ENCODE assay signal across 1 cellular context in the genomic region with DNA sequence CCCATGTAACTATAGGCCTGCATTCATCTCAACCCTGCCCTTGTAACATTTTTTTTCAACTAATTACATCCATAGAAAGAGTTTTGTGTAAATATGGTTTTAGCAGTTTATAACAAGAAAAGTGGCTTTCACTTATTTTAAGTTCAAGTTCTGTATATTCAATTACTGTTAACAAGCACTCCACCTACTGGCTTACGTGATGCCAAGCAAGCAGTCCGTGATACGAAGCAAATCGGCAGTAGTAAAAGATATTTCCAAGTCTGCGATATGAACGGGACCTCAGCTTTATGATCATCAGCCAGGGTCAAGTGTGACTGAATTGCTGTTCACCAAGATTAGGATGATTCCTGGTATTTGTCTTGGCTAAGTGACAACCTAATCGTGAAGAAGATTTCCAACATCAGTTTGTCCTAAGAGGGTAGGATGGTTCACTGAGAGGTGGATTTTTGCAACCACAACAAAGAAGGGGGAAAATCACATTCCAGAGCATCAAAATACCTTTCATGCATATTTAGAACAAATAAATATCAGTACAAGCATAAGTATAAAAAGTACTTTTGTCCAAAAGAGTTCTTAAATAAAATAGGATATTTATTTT.
A peak's percentile ranks its signal among the peaks of the same experiment; 100 is the strongest.
TF ChIP-seq lines count a peak whose summit lies in the region.

No MANE protein-coding gene starts in this region.

TF ChIP-seq in HepG2, 621 proteins besides CTCF, POLR2A, EP300 and RAD21 (continued from another document and continues in another):
- TF ChIP-seq, protein P1, sequence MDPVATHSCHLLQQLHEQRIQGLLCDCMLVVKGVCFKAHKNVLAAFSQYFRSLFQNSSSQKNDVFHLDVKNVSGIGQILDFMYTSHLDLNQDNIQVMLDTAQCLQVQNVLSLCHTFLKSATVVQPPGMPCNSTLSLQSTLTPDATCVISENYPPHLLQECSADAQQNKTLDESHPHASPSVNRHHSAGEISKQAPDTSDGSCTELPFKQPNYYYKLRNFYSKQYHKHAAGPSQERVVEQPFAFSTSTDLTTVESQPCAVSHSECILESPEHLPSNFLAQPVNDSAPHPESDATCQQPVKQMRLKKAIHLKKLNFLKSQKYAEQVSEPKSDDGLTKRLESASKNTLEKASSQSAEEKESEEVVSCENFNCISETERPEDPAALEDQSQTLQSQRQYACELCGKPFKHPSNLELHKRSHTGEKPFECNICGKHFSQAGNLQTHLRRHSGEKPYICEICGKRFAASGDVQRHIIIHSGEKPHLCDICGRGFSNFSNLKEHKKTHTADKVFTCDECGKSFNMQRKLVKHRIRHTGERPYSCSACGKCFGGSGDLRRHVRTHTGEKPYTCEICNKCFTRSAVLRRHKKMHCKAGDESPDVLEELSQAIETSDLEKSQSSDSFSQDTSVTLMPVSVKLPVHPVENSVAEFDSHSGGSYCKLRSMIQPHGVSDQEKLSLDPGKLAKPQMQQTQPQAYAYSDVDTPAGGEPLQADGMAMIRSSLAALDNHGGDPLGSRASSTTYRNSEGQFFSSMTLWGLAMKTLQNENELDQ (CRISPR knock-in tag; IDR thresholded peaks at IDR 0.05; ENCODE audit: borderline replicate concordance): no peak
- TF ChIP-seq ZNF572 (CRISPR knock-in tag; IDR thresholded peaks at IDR 0.05) (no peak), ZNF251 (CRISPR knock-in tag; IDR thresholded peaks at IDR 0.05) (no peak), NCOA1 (CRISPR knock-in tag; IDR thresholded peaks at IDR 0.05) (no peak), ZNF850 (CRISPR knock-in tag; conservative IDR thresholded peaks at IDR 0.05) (no peak), SOX5 (CRISPR knock-in tag; IDR thresholded peaks at IDR 0.05; ENCODE audit: borderline replicate concordance) (no peak), SUZ12 (IDR thresholded peaks at IDR 0.05; ENCODE audit: low read depth, low read length) (no peak), MIXL1 (CRISPR knock-in tag; IDR thresholded peaks at IDR 0.05) (peak; percentile 77; the same call in 1 of the 2 replicates), FOXP4 (CRISPR knock-in tag; IDR thresholded peaks at IDR 0.05) (no peak), ZFX (CRISPR knock-in tag; IDR thresholded peaks at IDR 0.05; ENCODE audit: low read depth) (no peak), THAP9 (CRISPR knock-in tag; IDR thresholded peaks at IDR 0.05; ENCODE audit: borderline replicate concordance) (no peak), TARDBP (CRISPR knock-in tag; IDR thresholded peaks at IDR 0.05) (0 out of 2 replicates have a peak, but pooled peaks have one; percentile 30), ZNF670 (CRISPR knock-in tag; IDR thresholded peaks at IDR 0.05; ENCODE audit: borderline replicate concordance) (no peak), IRX3 (CRISPR knock-in tag; IDR thresholded peaks at IDR 0.05; ENCODE audit: borderline replicate concordance, low read depth) (no peak), KLF16 (CRISPR knock-in tag; IDR thresholded peaks at IDR 0.05) (0 out of 4 replicates have a peak, but pooled peaks of 1 of the 2 experiments have one; percentile 35), ZBTB1 (CRISPR knock-in tag; IDR thresholded peaks at IDR 0.05; ENCODE audit: borderline replicate concordance) (no peak), STAG1 (CRISPR knock-in tag; IDR thresholded peaks at IDR 0.05) (peak; percentile 90), MXD3 (CRISPR knock-in tag; IDR thresholded peaks at IDR 0.05) (no peak), ZNF30 (CRISPR knock-in tag; IDR thresholded peaks at IDR 0.05) (no peak), MTF2 (CRISPR knock-in tag; IDR thresholded peaks at IDR 0.05; ENCODE audit: borderline replicate concordance) (no peak), TSC22D2 (CRISPR knock-in tag; IDR thresholded peaks at IDR 0.05; ENCODE audit: borderline replicate concordance) (no peak), ZNF883 (CRISPR knock-in tag; IDR thresholded peaks at IDR 0.05; ENCODE audit: not compliant biosample characterization) (no peak), SMC3 (IDR thresholded peaks at IDR 0.05; ENCODE audit: low read length) (peak; percentile 80)
- TF ChIP-seq, protein P2, sequence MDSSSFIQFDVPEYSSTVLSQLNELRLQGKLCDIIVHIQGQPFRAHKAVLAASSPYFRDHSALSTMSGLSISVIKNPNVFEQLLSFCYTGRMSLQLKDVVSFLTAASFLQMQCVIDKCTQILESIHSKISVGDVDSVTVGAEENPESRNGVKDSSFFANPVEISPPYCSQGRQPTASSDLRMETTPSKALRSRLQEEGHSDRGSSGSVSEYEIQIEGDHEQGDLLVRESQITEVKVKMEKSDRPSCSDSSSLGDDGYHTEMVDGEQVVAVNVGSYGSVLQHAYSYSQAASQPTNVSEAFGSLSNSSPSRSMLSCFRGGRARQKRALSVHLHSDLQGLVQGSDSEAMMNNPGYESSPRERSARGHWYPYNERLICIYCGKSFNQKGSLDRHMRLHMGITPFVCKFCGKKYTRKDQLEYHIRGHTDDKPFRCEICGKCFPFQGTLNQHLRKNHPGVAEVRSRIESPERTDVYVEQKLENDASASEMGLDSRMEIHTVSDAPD (CRISPR knock-in tag; IDR thresholded peaks at IDR 0.05): no peak
- TF ChIP-seq, protein P3, sequence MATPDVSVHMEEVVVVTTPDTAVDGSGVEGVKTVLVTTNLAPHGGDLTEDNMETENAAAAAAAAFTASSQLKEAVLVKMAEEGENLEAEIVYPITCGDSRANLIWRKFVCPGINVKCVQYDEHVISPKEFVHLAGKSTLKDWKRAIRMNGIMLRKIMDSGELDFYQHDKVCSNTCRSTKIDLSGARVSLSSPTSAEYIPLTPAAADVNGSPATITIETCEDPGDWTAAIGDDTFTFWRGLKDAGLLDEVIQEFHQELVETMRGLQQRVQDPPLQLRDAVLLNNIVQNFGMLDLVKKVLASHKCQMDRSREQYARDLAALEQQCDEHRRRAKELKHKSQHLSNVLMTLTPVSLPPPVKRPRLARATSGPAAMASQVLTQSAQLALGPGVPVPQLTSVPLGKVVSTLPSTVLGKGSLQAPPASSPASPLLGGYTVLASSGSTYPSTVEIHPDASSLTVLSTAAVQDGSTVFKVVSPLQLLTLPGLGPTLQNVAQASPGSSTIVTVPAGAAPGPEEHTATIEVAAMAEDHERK (CRISPR knock-in tag; IDR thresholded peaks at IDR 0.05; ENCODE audit: low read depth): 0 out of 2 replicates have a peak, but pooled peaks have one; percentile 11
- TF ChIP-seq, protein P4, sequence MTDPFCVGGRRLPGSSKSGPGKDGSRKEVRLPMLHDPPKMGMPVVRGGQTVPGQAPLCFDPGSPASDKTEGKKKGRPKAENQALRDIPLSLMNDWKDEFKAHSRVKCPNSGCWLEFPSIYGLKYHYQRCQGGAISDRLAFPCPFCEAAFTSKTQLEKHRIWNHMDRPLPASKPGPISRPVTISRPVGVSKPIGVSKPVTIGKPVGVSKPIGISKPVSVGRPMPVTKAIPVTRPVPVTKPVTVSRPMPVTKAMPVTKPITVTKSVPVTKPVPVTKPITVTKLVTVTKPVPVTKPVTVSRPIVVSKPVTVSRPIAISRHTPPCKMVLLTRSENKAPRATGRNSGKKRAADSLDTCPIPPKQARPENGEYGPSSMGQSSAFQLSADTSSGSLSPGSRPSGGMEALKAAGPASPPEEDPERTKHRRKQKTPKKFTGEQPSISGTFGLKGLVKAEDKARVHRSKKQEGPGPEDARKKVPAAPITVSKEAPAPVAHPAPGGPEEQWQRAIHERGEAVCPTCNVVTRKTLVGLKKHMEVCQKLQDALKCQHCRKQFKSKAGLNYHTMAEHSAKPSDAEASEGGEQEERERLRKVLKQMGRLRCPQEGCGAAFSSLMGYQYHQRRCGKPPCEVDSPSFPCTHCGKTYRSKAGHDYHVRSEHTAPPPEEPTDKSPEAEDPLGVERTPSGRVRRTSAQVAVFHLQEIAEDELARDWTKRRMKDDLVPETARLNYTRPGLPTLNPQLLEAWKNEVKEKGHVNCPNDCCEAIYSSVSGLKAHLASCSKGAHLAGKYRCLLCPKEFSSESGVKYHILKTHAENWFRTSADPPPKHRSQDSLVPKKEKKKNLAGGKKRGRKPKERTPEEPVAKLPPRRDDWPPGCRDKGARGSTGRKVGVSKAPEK (CRISPR knock-in tag; IDR thresholded peaks at IDR 0.05; ENCODE audit: borderline replicate concordance): no peak
- TF ChIP-seq, protein P5, sequence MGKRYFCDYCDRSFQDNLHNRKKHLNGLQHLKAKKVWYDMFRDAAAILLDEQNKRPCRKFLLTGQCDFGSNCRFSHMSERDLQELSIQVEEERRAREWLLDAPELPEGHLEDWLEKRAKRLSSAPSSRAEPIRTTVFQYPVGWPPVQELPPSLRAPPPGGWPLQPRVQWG (CRISPR knock-in tag; IDR thresholded peaks at IDR 0.05; ENCODE audit: borderline replicate concordance, low read depth): no peak
- TF ChIP-seq, protein P6, sequence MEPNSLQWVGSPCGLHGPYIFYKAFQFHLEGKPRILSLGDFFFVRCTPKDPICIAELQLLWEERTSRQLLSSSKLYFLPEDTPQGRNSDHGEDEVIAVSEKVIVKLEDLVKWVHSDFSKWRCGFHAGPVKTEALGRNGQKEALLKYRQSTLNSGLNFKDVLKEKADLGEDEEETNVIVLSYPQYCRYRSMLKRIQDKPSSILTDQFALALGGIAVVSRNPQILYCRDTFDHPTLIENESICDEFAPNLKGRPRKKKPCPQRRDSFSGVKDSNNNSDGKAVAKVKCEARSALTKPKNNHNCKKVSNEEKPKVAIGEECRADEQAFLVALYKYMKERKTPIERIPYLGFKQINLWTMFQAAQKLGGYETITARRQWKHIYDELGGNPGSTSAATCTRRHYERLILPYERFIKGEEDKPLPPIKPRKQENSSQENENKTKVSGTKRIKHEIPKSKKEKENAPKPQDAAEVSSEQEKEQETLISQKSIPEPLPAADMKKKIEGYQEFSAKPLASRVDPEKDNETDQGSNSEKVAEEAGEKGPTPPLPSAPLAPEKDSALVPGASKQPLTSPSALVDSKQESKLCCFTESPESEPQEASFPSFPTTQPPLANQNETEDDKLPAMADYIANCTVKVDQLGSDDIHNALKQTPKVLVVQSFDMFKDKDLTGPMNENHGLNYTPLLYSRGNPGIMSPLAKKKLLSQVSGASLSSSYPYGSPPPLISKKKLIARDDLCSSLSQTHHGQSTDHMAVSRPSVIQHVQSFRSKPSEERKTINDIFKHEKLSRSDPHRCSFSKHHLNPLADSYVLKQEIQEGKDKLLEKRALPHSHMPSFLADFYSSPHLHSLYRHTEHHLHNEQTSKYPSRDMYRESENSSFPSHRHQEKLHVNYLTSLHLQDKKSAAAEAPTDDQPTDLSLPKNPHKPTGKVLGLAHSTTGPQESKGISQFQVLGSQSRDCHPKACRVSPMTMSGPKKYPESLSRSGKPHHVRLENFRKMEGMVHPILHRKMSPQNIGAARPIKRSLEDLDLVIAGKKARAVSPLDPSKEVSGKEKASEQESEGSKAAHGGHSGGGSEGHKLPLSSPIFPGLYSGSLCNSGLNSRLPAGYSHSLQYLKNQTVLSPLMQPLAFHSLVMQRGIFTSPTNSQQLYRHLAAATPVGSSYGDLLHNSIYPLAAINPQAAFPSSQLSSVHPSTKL (CRISPR knock-in tag; IDR thresholded peaks at IDR 0.05): 0 out of 2 replicates have a peak, but pooled peaks have one; percentile 18
